ENCODE assay signal across 8 cellular contexts in the genomic region with DNA sequence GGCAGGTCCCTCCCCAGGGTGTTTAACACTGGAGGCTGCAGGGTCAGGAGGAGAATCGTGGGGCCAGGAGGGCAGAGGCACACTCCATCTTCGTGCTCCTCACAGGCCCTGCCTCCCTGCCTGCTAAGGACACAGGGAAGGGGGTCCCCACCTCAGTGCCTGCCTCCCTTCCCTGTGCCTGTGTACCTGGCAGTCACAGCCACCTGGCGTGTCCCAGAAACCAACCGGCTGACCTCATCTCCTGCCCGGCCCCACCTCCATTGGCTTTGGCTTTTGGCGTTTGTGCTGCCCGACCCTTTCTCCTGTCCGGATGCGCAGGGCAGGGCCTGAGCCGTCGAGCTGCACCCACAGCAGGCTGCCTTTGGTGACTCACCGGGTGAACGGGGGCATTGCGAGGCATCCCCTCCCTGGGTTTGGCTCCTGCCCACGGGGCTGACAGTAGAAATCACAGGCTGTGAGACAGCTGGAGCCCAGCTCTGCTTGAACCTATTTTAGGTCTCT. TPM values are rescaled to one million over a fixed set of nuclear protein-coding genes. Genes with fewer than 3 reads are reported as not detected.
A peak's percentile ranks its signal among the peaks of the same experiment; 100 is the strongest.
DNase-seq lines count a peak whose midpoint lies in the region; ATAC-seq, FAIRE-seq and TF ChIP-seq lines count a peak whose summit lies in the region.
"Had no signal": no experiment of that assay in that cellular context is flagged by ENCODE, and none has a peak within 500 bp of the region (broad histone marks: within the 10 kb centered on the region; RNA-seq: fewer than 3 reads in every experiment).

No MANE protein-coding gene starts in this region.

- H3K4me1 ChIP-seq in Karpas-422 (ENCODE audit: low read length): peaks cover 13% of the 10 kb centered on the region
- no peaks in the 10 kb centered on the region for H3K4me1 ChIP-seq in endodermal cell (ENCODE audit: control insufficient read depth, insufficient read depth, low read length)
- H3K4me1 ChIP-seq in vagina: peaks cover 13% of the 10 kb centered on the region
- H3K4me1 ChIP-seq in HepG2 (ENCODE audit: insufficient read depth, low read length): peaks cover 14% of the 10 kb centered on the region

- no peak overlapping the region for H3K9ac ChIP-seq in Karpas-422 (ENCODE audit: low read length)
- H3K9ac ChIP-seq in endodermal cell (ENCODE audit: extremely low read depth, low read length, poor library complexity, severe bottlenecking): no peak overlapping the region
- H3K9ac ChIP-seq in HepG2 (ENCODE audit: insufficient read depth, low read depth, low read length): no peak overlapping the region

- H3K9me3 Mint-ChIP-seq in endodermal cell (no peaks in the 10 kb centered on the region), endothelial cell (ENCODE audit: unreplicated experiment) (no peaks in the 10 kb centered on the region)

- TF ChIP-seq EP300 in HepG2 (IDR thresholded peaks at IDR 0.05; ENCODE audit: low read depth in 2 of 2, low read length in 2 of 2): no peak
- no peak for TF ChIP-seq EP300 in HepG2 (CRISPR knock-in tag; IDR thresholded peaks at IDR 0.05; ENCODE audit: borderline replicate concordance)

- intact Hi-C loops in vagina (cut with DNase I): no loop called here
- intact Hi-C loops in HepG2 (cut with micrococcal nuclease; ENCODE audit: unreplicated experiment): no loop called here

- POLR2A ChIA-PET in HepG2 (lab: Yijun Ruan, JAX): no interaction called here

- CTCF ChIA-PET in HepG2 (lab: Yijun Ruan, JAX; ENCODE audit: low intra/inter-chr PET ratio, low total read pairs): no interaction called here

- no peak overlapping the region for H2AFZ ChIP-seq in Karpas-422 (ENCODE audit: low read length)
- H2AFZ ChIP-seq in HepG2 (ENCODE audit: low read length): no peak overlapping the region

- H3K9me3 ChIP-seq in Karpas-422 (ENCODE audit: low read length) (no peaks in the 10 kb centered on the region), endodermal cell (ENCODE audit: control insufficient read depth, low read length) (no peaks in the 10 kb centered on the region), vagina (no peaks in the 10 kb centered on the region), HepG2 (ENCODE audit: low read length) (no peaks in the 10 kb centered on the region)
- H3K9me3 ChIP-seq: ovary had no signal

- H3K4me2 ChIP-seq in Karpas-422 (ENCODE audit: low read depth, low read length, poor library complexity, severe bottlenecking) (no peak overlapping the region), HepG2 (ENCODE audit: low read depth, low read length) (no peak overlapping the region)

- no peak for FAIRE-seq in HepG2 (lab: Jason Lieb, UNC)

- no peak overlapping the region for H3K4me3 ChIP-seq in AG10803 (ENCODE audit: low read length)
- H3K4me3 ChIP-seq in Karpas-422 (ENCODE audit: low read length): no peak overlapping the region
- no peak overlapping the region for H3K4me3 ChIP-seq in endodermal cell (ENCODE audit: low read length)
- no peak overlapping the region for H3K4me3 ChIP-seq in vagina
- no peak overlapping the region for H3K4me3 ChIP-seq in HepG2 (replicated peaks in 1 of 3; ENCODE audit: insufficient read depth in 1 of 3, low read depth in 2 of 3, low read length in 3 of 3)
- H3K4me3 ChIP-seq: ovary had no signal

- TF ChIP-seq RAD21 in HepG2 (CRISPR knock-in tag; IDR thresholded peaks at IDR 0.05): no peak

- H3K4me1 Mint-ChIP-seq in endodermal cell: peaks cover 6% of the 10 kb centered on the region
- peaks cover 7% of the 10 kb centered on the region for H3K4me1 Mint-ChIP-seq in endothelial cell (ENCODE audit: unreplicated experiment)

- H3K36me3 Mint-ChIP-seq in endodermal cell (ENCODE audit: low read depth) (peaks cover 38% of the 10 kb centered on the region), endothelial cell (ENCODE audit: low read depth, unreplicated experiment) (peaks cover 13% of the 10 kb centered on the region)

- in situ Hi-C loops in HepG2 (cut with HindIII; ENCODE audit: extremely low pct_ligation_motif_present, low pct_unique_long_range_greater_than_20kb): no loop called here

- H3K27me3 ChIP-seq in Karpas-422 (ENCODE audit: low read length): no peaks in the 10 kb centered on the region
- H3K27me3 ChIP-seq in endodermal cell (ENCODE audit: control insufficient read depth, insufficient read depth, low read length, poor library complexity, severe bottlenecking): no peaks in the 10 kb centered on the region
- no peaks in the 10 kb centered on the region for H3K27me3 ChIP-seq in vagina
- no peaks in the 10 kb centered on the region for H3K27me3 ChIP-seq in HepG2 (ENCODE audit: control insufficient read depth in 1 of 2, insufficient read depth in 2 of 2, low read length in 2 of 2)
- H3K27me3 ChIP-seq: ovary had no signal

- no peaks in the 10 kb centered on the region for H3K9me2 ChIP-seq in Karpas-422 (replicated peaks; ENCODE audit: insufficient read depth, low read length)

- TF ChIP-seq CTCF in AG10803 (conservative IDR thresholded peaks at IDR 0.05; ENCODE audit: low read length): no peak
- no peak for TF ChIP-seq CTCF in endodermal cell (conservative IDR thresholded peaks at IDR 0.05)
- no peak for TF ChIP-seq CTCF in vagina (IDR thresholded peaks at IDR 0.05)
- no peak for TF ChIP-seq CTCF in endothelial cell (IDR thresholded peaks at IDR 0.05; ENCODE audit: unreplicated experiment)
- TF ChIP-seq CTCF in HepG2 (CRISPR knock-in tag; IDR thresholded peaks at IDR 0.05): no peak

- H3K4me3 Mint-ChIP-seq in endodermal cell (no peak overlapping the region), endothelial cell (ENCODE audit: unreplicated experiment) (no peak overlapping the region)

- no peaks in the 10 kb centered on the region for H3K79me2 ChIP-seq in Karpas-422 (ENCODE audit: low read length)
- no peaks in the 10 kb centered on the region for H3K79me2 ChIP-seq in HepG2 (ENCODE audit: insufficient read depth, low read length)

- peak; percentile 25 for DNase-seq in AG10803 (ENCODE audit: low read depth)
- DNase-seq in Karpas-422: peak; percentile 67
- DNase-seq in endodermal cell: no peak
- DNase-seq in vagina (ENCODE audit: extremely low spot score in 2 of 2): no peak
- no peak for DNase-seq in endothelial cell (ENCODE audit: low spot score)
- no peak for DNase-seq in HepG2 (ENCODE audit: low spot score)
- DNase-seq: NCI-H526, ovary had no signal

- WGBS in endodermal cell (ENCODE audit: insufficient coverage in 1 of 2, insufficient read length in 1 of 2), 2 experiments: 86 to 88% methylated on average over 6 to 15 of the region's 15 CpGs
- WGBS in HepG2 (ENCODE audit: low lambda C conversion rate): 89% methylated on average over 4 of the region's 15 CpGs

- H3K27me3 Mint-ChIP-seq in endodermal cell (ENCODE audit: insufficient read depth) (peaks cover 4% of the 10 kb centered on the region), endothelial cell (ENCODE audit: unreplicated experiment) (peaks cover 14% of the 10 kb centered on the region)

- ATAC-seq in HepG2: no peak

- H4K20me1 ChIP-seq in Karpas-422 (ENCODE audit: insufficient read depth, low read depth, low read length) (no peaks in the 10 kb centered on the region), HepG2 (ENCODE audit: insufficient read depth, low read length) (no peaks in the 10 kb centered on the region)

- TF ChIP-seq POLR2A in vagina (IDR thresholded peaks at IDR 0.05) (no peak), HepG2 (IDR thresholded peaks at IDR 0.05; ENCODE audit: insufficient read depth in 1 of 2, low read depth in 2 of 2, low read length in 2 of 2) (no peak)

- H3K27ac Mint-ChIP-seq in endodermal cell (peak overlapping the region; percentile 35), endothelial cell (ENCODE audit: unreplicated experiment) (no peak overlapping the region)

- H3K27ac ChIP-seq in Karpas-422 (ENCODE audit: low read length): no peak overlapping the region
- H3K27ac ChIP-seq in endodermal cell (ENCODE audit: low read depth, low read length): no peak overlapping the region
- no peak overlapping the region for H3K27ac ChIP-seq in vagina
- H3K27ac ChIP-seq in HepG2 (ENCODE audit: extremely low read length, insufficient read depth, low read length): no peak overlapping the region
- H3K27ac ChIP-seq: ovary had no signal

- H3K36me3 ChIP-seq in Karpas-422 (ENCODE audit: insufficient read depth, low read length) (peaks cover 2% of the 10 kb centered on the region; the same call in 1 of the 2 replicates), endodermal cell (ENCODE audit: control insufficient read depth, insufficient read depth, low read length) (peaks cover 29% of the 10 kb centered on the region), vagina (peaks cover 0 to 44% of the 10 kb centered on the region in 2 donors), HepG2 (replicated peaks in 1 of 2; ENCODE audit: control insufficient read depth in 1 of 2, insufficient read depth in 2 of 2, low read length in 2 of 2) (peaks cover 12 to 28% of the 10 kb centered on the region in 2 experiments)
- H3K36me3 ChIP-seq: ovary had no signal

- BruUV-seq in HepG2 (replicated peaks; lab: Mats Ljungman, UMichigan): no TSS peak

RNA-seq across cellular contexts. Expression of a gene that starts 0.6 kb away (rescaled TPM):
- total RNA-seq in Karpas-422 (2014; rRNA removed; shearing (Covaris generic); ENCODE audit: low replicate concordance): 0.18 and 0.48 TPM in 2 replicates
- total RNA-seq in endodermal cell (1 to 10 TPM; 4.6 to 5.4 TPM), vagina (not detected), endothelial cell (ENCODE audit: unreplicated experiment) (1.2 TPM), HepG2 (2016; rRNA removed; fragmentation: Illumina TruSeq; extraction: Trizol) (0.62 TPM in 1 of 2 replicates, not detected in the other)
- polyA plus RNA-seq in endodermal cell (2013, experiment 1 of 2): 2.2 TPM
- 2.8 TPM for polyA plus RNA-seq in endodermal cell (2013, experiment 2 of 2)
- not detected in 2 replicates for total RNA-seq in HepG2 (2016; cell fraction: cytosol; rRNA removed; fragmentation: Illumina TruSeq; extraction: Trizol; ENCODE audit: low read depth)
- 0.32 TPM in 1 of 2 replicates, not detected in the other for total RNA-seq in HepG2 (2016; cell fraction: insoluble cytoplasmic fraction; rRNA removed; fragmentation: Illumina TruSeq; extraction: Trizol)
- not detected in 2 replicates for total RNA-seq in HepG2 (2016; cell fraction: membrane; rRNA removed; fragmentation: Illumina TruSeq; extraction: Trizol)
- 1.1 and 1.5 TPM in 2 replicates for total RNA-seq in HepG2 (2016; cell fraction: nucleus; rRNA removed; fragmentation: Illumina TruSeq; extraction: Trizol)
- 1.4 and 1.6 TPM in 2 replicates for polyA plus RNA-seq in HepG2 (2011; rRNA removed)
- polyA plus RNA-seq in HepG2 (2011; cell fraction: cytosol; rRNA removed): 0.29 and 0.40 TPM in 2 replicates
- 9.8 and 12.1 TPM in 2 replicates for polyA plus RNA-seq in HepG2 (2011; cell fraction: nucleus; rRNA removed)
- 1.3 TPM in 2 replicates for polyA plus RNA-seq in HepG2 (2012)
- polyA plus RNA-seq in HepG2 (2016; cell fraction: cytosol; fragmentation: Illumina TruSeq; extraction: Trizol; ENCODE audit: low read depth): not detected in 2 replicates
- 0.29 TPM in 1 of 2 replicates, not detected in the other for polyA plus RNA-seq in HepG2 (2016; cell fraction: insoluble cytoplasmic fraction; fragmentation: Illumina TruSeq; extraction: Trizol; ENCODE audit: low read depth)
- not detected in 2 replicates for polyA plus RNA-seq in HepG2 (2016; cell fraction: membrane; fragmentation: Illumina TruSeq; extraction: Trizol; ENCODE audit: low read depth)
- polyA plus RNA-seq in HepG2 (2016; cell fraction: nucleus; fragmentation: Illumina TruSeq; extraction: Trizol; ENCODE audit: insufficient read depth, low read depth): 2.1 TPM in 2 replicates
- polyA minus RNA-seq in HepG2 (2011; rRNA and poly(A)+ RNA removed; ENCODE audit: low replicate concordance): 1.4 and 2.2 TPM in 2 replicates
- not detected in 2 replicates for polyA minus RNA-seq in HepG2 (2011; cell fraction: cytosol; rRNA and poly(A)+ RNA removed)
- polyA minus RNA-seq in HepG2 (2011; cell fraction: nucleus; rRNA and poly(A)+ RNA removed): 1.9 and 2.0 TPM in 2 replicates

RNA-seq across cellular contexts. Expression of a gene that starts 6.5 kb away (rescaled TPM):
- total RNA-seq in Karpas-422 (2014; rRNA removed; shearing (Covaris generic); ENCODE audit: low replicate concordance): 7.6 and 10.0 TPM in 2 replicates
- total RNA-seq in endodermal cell: 10 to 100 TPM; 12.2 to 16.4 TPM
- 7.0 TPM for polyA plus RNA-seq in endodermal cell (2013, experiment 1 of 2)
- polyA plus RNA-seq in endodermal cell (2013, experiment 2 of 2): 6.0 TPM
- 2.0 TPM for total RNA-seq in vagina
- total RNA-seq in endothelial cell (ENCODE audit: unreplicated experiment): 8.4 TPM
- 0.14 and 0.82 TPM in 2 replicates for total RNA-seq in HepG2 (2016; rRNA removed; fragmentation: Illumina TruSeq; extraction: Trizol)
- 0.26 TPM in 1 of 2 replicates, not detected in the other for total RNA-seq in HepG2 (2016; cell fraction: cytosol; rRNA removed; fragmentation: Illumina TruSeq; extraction: Trizol; ENCODE audit: low read depth)
- total RNA-seq in HepG2 (2016; cell fraction: insoluble cytoplasmic fraction; rRNA removed; fragmentation: Illumina TruSeq; extraction: Trizol): 0.10 and 0.71 TPM in 2 replicates
- 0.34 and 0.43 TPM in 2 replicates for total RNA-seq in HepG2 (2016; cell fraction: membrane; rRNA removed; fragmentation: Illumina TruSeq; extraction: Trizol)
- total RNA-seq in HepG2 (2016; cell fraction: nucleus; rRNA removed; fragmentation: Illumina TruSeq; extraction: Trizol): 1.0 and 1.1 TPM in 2 replicates
- polyA plus RNA-seq in HepG2 (2011; rRNA removed): 1.4 and 2.0 TPM in 2 replicates
- polyA plus RNA-seq in HepG2 (2011; cell fraction: cytosol; rRNA removed): 0.21 and 0.47 TPM in 2 replicates
- 25.1 and 43.0 TPM in 2 replicates for polyA plus RNA-seq in HepG2 (2011; cell fraction: nucleus; rRNA removed)
- polyA plus RNA-seq in HepG2 (2012): 2.4 and 4.5 TPM in 2 replicates
- polyA plus RNA-seq in HepG2 (2016; cell fraction: cytosol; fragmentation: Illumina TruSeq; extraction: Trizol; ENCODE audit: low read depth): 0.09 and 0.17 TPM in 2 replicates
- 0.32 and 0.57 TPM in 2 replicates for polyA plus RNA-seq in HepG2 (2016; cell fraction: insoluble cytoplasmic fraction; fragmentation: Illumina TruSeq; extraction: Trizol; ENCODE audit: low read depth)
- 0.24 and 0.26 TPM in 2 replicates for polyA plus RNA-seq in HepG2 (2016; cell fraction: membrane; fragmentation: Illumina TruSeq; extraction: Trizol; ENCODE audit: low read depth)
- 3.7 and 4.1 TPM in 2 replicates for polyA plus RNA-seq in HepG2 (2016; cell fraction: nucleus; fragmentation: Illumina TruSeq; extraction: Trizol; ENCODE audit: insufficient read depth, low read depth)
- 0.98 and 1.0 TPM in 2 replicates for polyA minus RNA-seq in HepG2 (2011; rRNA and poly(A)+ RNA removed; ENCODE audit: low replicate concordance)
- 0.59 and 1.9 TPM in 2 replicates for polyA minus RNA-seq in HepG2 (2011; cell fraction: cytosol; rRNA and poly(A)+ RNA removed)
- polyA minus RNA-seq in HepG2 (2011; cell fraction: nucleus; rRNA and poly(A)+ RNA removed): 1.9 and 2.4 TPM in 2 replicates

RNA-seq across cellular contexts. Expression of a gene that starts 28.6 kb away (rescaled TPM):
- 40.1 and 51.2 TPM in 2 replicates for total RNA-seq in Karpas-422 (2014; rRNA removed; shearing (Covaris generic); ENCODE audit: low replicate concordance)
- 100 to 1,000 TPM; 119 TPM for total RNA-seq in endodermal cell
- 95.4 TPM for polyA plus RNA-seq in endodermal cell (2013, experiment 1 of 2)
- 93.2 TPM for polyA plus RNA-seq in endodermal cell (2013, experiment 2 of 2)
- 44.7 TPM for total RNA-seq in vagina
- 51.4 TPM for total RNA-seq in endothelial cell (ENCODE audit: unreplicated experiment)
- total RNA-seq in HepG2 (2016; rRNA removed; fragmentation: Illumina TruSeq; extraction: Trizol): 89.0 and 94.7 TPM in 2 replicates
- 17.5 TPM in 2 replicates for total RNA-seq in HepG2 (2016; cell fraction: cytosol; rRNA removed; fragmentation: Illumina TruSeq; extraction: Trizol; ENCODE audit: low read depth)
- 82.4 and 93.0 TPM in 2 replicates for total RNA-seq in HepG2 (2016; cell fraction: insoluble cytoplasmic fraction; rRNA removed; fragmentation: Illumina TruSeq; extraction: Trizol)
- 27.4 and 27.7 TPM in 2 replicates for total RNA-seq in HepG2 (2016; cell fraction: membrane; rRNA removed; fragmentation: Illumina TruSeq; extraction: Trizol)
- 33.3 and 36.6 TPM in 2 replicates for total RNA-seq in HepG2 (2016; cell fraction: nucleus; rRNA removed; fragmentation: Illumina TruSeq; extraction: Trizol)
- 68.4 and 72.5 TPM in 2 replicates for polyA plus RNA-seq in HepG2 (2011; rRNA removed)
- polyA plus RNA-seq in HepG2 (2011; cell fraction: cytosol; rRNA removed): 86.5 and 119 TPM in 2 replicates
- polyA plus RNA-seq in HepG2 (2011; cell fraction: nucleus; rRNA removed): 48.8 and 52.9 TPM in 2 replicates
- 33.5 and 43.4 TPM in 2 replicates for polyA plus RNA-seq in HepG2 (2012)
- polyA plus RNA-seq in HepG2 (2016; cell fraction: cytosol; fragmentation: Illumina TruSeq; extraction: Trizol; ENCODE audit: low read depth): 18.9 and 20.7 TPM in 2 replicates
- 86.3 and 93.3 TPM in 2 replicates for polyA plus RNA-seq in HepG2 (2016; cell fraction: insoluble cytoplasmic fraction; fragmentation: Illumina TruSeq; extraction: Trizol; ENCODE audit: low read depth)
- polyA plus RNA-seq in HepG2 (2016; cell fraction: membrane; fragmentation: Illumina TruSeq; extraction: Trizol; ENCODE audit: low read depth): 23.3 and 27.3 TPM in 2 replicates
- polyA plus RNA-seq in HepG2 (2016; cell fraction: nucleus; fragmentation: Illumina TruSeq; extraction: Trizol; ENCODE audit: insufficient read depth, low read depth): 65.7 and 78.3 TPM in 2 replicates
- polyA minus RNA-seq in HepG2 (2011; rRNA and poly(A)+ RNA removed; ENCODE audit: low replicate concordance): 42.8 and 60.1 TPM in 2 replicates
- polyA minus RNA-seq in HepG2 (2011; cell fraction: cytosol; rRNA and poly(A)+ RNA removed): 14.4 and 17.2 TPM in 2 replicates
- 15.6 and 15.8 TPM in 2 replicates for polyA minus RNA-seq in HepG2 (2011; cell fraction: nucleus; rRNA and poly(A)+ RNA removed)

RNA-seq across cellular contexts. Expression of a gene that starts 41.3 kb away (rescaled TPM):
- 53.7 and 64.6 TPM in 2 replicates for total RNA-seq in Karpas-422 (2014; rRNA removed; shearing (Covaris generic); ENCODE audit: low replicate concordance)
- total RNA-seq in endodermal cell: 100 to 1,000 TPM; 103 to 111 TPM
- 73.6 TPM for polyA plus RNA-seq in endodermal cell (2013, experiment 1 of 2)
- 66.1 TPM for polyA plus RNA-seq in endodermal cell (2013, experiment 2 of 2)
- total RNA-seq in vagina: 57.7 TPM
- 75.2 TPM for total RNA-seq in endothelial cell (ENCODE audit: unreplicated experiment)
- 63.3 and 84.0 TPM in 2 replicates for total RNA-seq in HepG2 (2016; rRNA removed; fragmentation: Illumina TruSeq; extraction: Trizol)
- 12.6 and 13.1 TPM in 2 replicates for total RNA-seq in HepG2 (2016; cell fraction: cytosol; rRNA removed; fragmentation: Illumina TruSeq; extraction: Trizol; ENCODE audit: low read depth)
- total RNA-seq in HepG2 (2016; cell fraction: insoluble cytoplasmic fraction; rRNA removed; fragmentation: Illumina TruSeq; extraction: Trizol): 55.1 and 82.8 TPM in 2 replicates
- 44.2 and 45.4 TPM in 2 replicates for total RNA-seq in HepG2 (2016; cell fraction: membrane; rRNA removed; fragmentation: Illumina TruSeq; extraction: Trizol)
- total RNA-seq in HepG2 (2016; cell fraction: nucleus; rRNA removed; fragmentation: Illumina TruSeq; extraction: Trizol): 75.1 and 86.3 TPM in 2 replicates
- polyA plus RNA-seq in HepG2 (2011; rRNA removed): 50.5 and 65.4 TPM in 2 replicates
- polyA plus RNA-seq in HepG2 (2011; cell fraction: cytosol; rRNA removed): 20.9 and 25.1 TPM in 2 replicates
- polyA plus RNA-seq in HepG2 (2011; cell fraction: nucleus; rRNA removed): 352 and 450 TPM in 2 replicates
- 45.3 and 71.3 TPM in 2 replicates for polyA plus RNA-seq in HepG2 (2012)
- 5.4 and 6.5 TPM in 2 replicates for polyA plus RNA-seq in HepG2 (2016; cell fraction: cytosol; fragmentation: Illumina TruSeq; extraction: Trizol; ENCODE audit: low read depth)
- 37.6 and 46.7 TPM in 2 replicates for polyA plus RNA-seq in HepG2 (2016; cell fraction: insoluble cytoplasmic fraction; fragmentation: Illumina TruSeq; extraction: Trizol; ENCODE audit: low read depth)
- polyA plus RNA-seq in HepG2 (2016; cell fraction: membrane; fragmentation: Illumina TruSeq; extraction: Trizol; ENCODE audit: low read depth): 22.0 and 23.8 TPM in 2 replicates
- 139 and 147 TPM in 2 replicates for polyA plus RNA-seq in HepG2 (2016; cell fraction: nucleus; fragmentation: Illumina TruSeq; extraction: Trizol; ENCODE audit: insufficient read depth, low read depth)
- 53.9 and 57.0 TPM in 2 replicates for polyA minus RNA-seq in HepG2 (2011; rRNA and poly(A)+ RNA removed; ENCODE audit: low replicate concordance)
- 10.8 and 16.1 TPM in 2 replicates for polyA minus RNA-seq in HepG2 (2011; cell fraction: cytosol; rRNA and poly(A)+ RNA removed)
- polyA minus RNA-seq in HepG2 (2011; cell fraction: nucleus; rRNA and poly(A)+ RNA removed): 54.7 and 55.9 TPM in 2 replicates

RNA-seq across cellular contexts. Expression of a gene that starts 42.8 kb away (rescaled TPM):
- total RNA-seq in Karpas-422 (2014; rRNA removed; shearing (Covaris generic); ENCODE audit: low replicate concordance): 6.1 and 9.8 TPM in 2 replicates
- total RNA-seq in endodermal cell (1 to 10 TPM; 1.5 to 1.9 TPM), vagina (27.3 TPM), endothelial cell (ENCODE audit: unreplicated experiment) (2.9 TPM), HepG2 (2016; rRNA removed; fragmentation: Illumina TruSeq; extraction: Trizol) (1.0 and 1.9 TPM in 2 replicates)
- 3.3 TPM for polyA plus RNA-seq in endodermal cell (2013, experiment 1 of 2)
- 3.0 TPM for polyA plus RNA-seq in endodermal cell (2013, experiment 2 of 2)
- total RNA-seq in HepG2 (2016; cell fraction: cytosol; rRNA removed; fragmentation: Illumina TruSeq; extraction: Trizol; ENCODE audit: low read depth): 1.1 and 1.5 TPM in 2 replicates
- total RNA-seq in HepG2 (2016; cell fraction: insoluble cytoplasmic fraction; rRNA removed; fragmentation: Illumina TruSeq; extraction: Trizol): 0.64 and 1.5 TPM in 2 replicates
- 1.1 and 1.3 TPM in 2 replicates for total RNA-seq in HepG2 (2016; cell fraction: membrane; rRNA removed; fragmentation: Illumina TruSeq; extraction: Trizol)
- 2.0 and 2.1 TPM in 2 replicates for total RNA-seq in HepG2 (2016; cell fraction: nucleus; rRNA removed; fragmentation: Illumina TruSeq; extraction: Trizol)
- polyA plus RNA-seq in HepG2 (2011; rRNA removed): 0.99 and 1.2 TPM in 2 replicates
- 0.76 and 0.85 TPM in 2 replicates for polyA plus RNA-seq in HepG2 (2011; cell fraction: cytosol; rRNA removed)
- 5.2 and 5.4 TPM in 2 replicates for polyA plus RNA-seq in HepG2 (2011; cell fraction: nucleus; rRNA removed)
- 1.4 and 1.9 TPM in 2 replicates for polyA plus RNA-seq in HepG2 (2012)
- 0.53 and 0.85 TPM in 2 replicates for polyA plus RNA-seq in HepG2 (2016; cell fraction: cytosol; fragmentation: Illumina TruSeq; extraction: Trizol; ENCODE audit: low read depth)
- 1.1 and 1.6 TPM in 2 replicates for polyA plus RNA-seq in HepG2 (2016; cell fraction: insoluble cytoplasmic fraction; fragmentation: Illumina TruSeq; extraction: Trizol; ENCODE audit: low read depth)
- 1.3 and 1.7 TPM in 2 replicates for polyA plus RNA-seq in HepG2 (2016; cell fraction: membrane; fragmentation: Illumina TruSeq; extraction: Trizol; ENCODE audit: low read depth)
- polyA plus RNA-seq in HepG2 (2016; cell fraction: nucleus; fragmentation: Illumina TruSeq; extraction: Trizol; ENCODE audit: insufficient read depth, low read depth): 5.3 and 6.9 TPM in 2 replicates
- 2.6 and 8.0 TPM in 2 replicates for polyA minus RNA-seq in HepG2 (2011; rRNA and poly(A)+ RNA removed; ENCODE audit: low replicate concordance)
- polyA minus RNA-seq in HepG2 (2011; cell fraction: cytosol; rRNA and poly(A)+ RNA removed): 0.40 and 0.44 TPM in 2 replicates
- polyA minus RNA-seq in HepG2 (2011; cell fraction: nucleus; rRNA and poly(A)+ RNA removed): 3.3 and 5.2 TPM in 2 replicates

Comparison
In these comparisons a context has a peak if more than half of its experiments do, and no peak if none do; other contexts are left out.
1. DNase-seq: peak in AG10803 (single experiment) and Karpas-422 (single experiment); none in endodermal cell (single experiment), vagina (0 of 2), endothelial cell (single experiment) and HepG2 (single experiment).